ENCODE assay signal across 8 cellular contexts in genomic region chr1:179025975-179026812, GRCh38.
A peak's percentile ranks its signal among the peaks of the same experiment; 100 is the strongest.
DNase-seq lines count a peak whose midpoint lies in the region; ATAC-seq and TF ChIP-seq lines count a peak whose summit lies in the region.

No MANE protein-coding gene starts in this region.

- POLR2A ChIA-PET in AG04449 (lab: Yijun Ruan, JAX) = no interaction called here

- ATAC-seq in GM18861 (IDR thresholded peaks at IDR 0.05; ENCODE audit: unreplicated experiment) = peak; percentile 60
- peak; percentile 77 for ATAC-seq in HG03064 (IDR thresholded peaks at IDR 0.05; ENCODE audit: low read depth, unreplicated experiment)

- DNase-seq in AG04449 (ENCODE audit: low read depth, low spot score) (no peak), NCI-H2196 (lab: John Stamatoyannopoulos, UW; ENCODE audit: unreplicated experiment) (peak; percentile 86), cerebellar cortex (ENCODE audit: low spot score) (peak; percentile 57), left kidney (ENCODE audit: low read depth, low spot score) (peak; percentile 94)
- DNase-seq in activated CD4-positive, CD25-positive, alpha-beta regulatory T cell treated with anti-CD3 and anti-CD28 coated beads, Interleukin-2, amount 50 U/mL, for 72 hours = peak; percentile 71
- DNase-seq in stimulated activated CD4-positive, alpha-beta T cell treated with anti-CD3 and anti-CD28 coated beads, Interleukin-2, amount 100 ng/mL, for 4 hours (ENCODE audit: low read depth) = peak; percentile 62

- peak overlapping the region; percentile 81 for H3K4me3 ChIP-seq in AG04449 (ENCODE audit: low read depth, low read length)

- no peak for TF ChIP-seq CTCF in AG04449 (IDR thresholded peaks at IDR 0.05; ENCODE audit: insufficient read depth, low read length, missing control alignments)

- CTCF ChIA-PET in AG04449 (lab: Yijun Ruan, JAX) = interaction anchor here (4.2 kb wide), 1 partner anchor 23 kb away, joined by 16 read pairs; no protein-coding TSS in a partner anchor
